In genomic region chr2:238785528-238785860, GRCh38 we compare ENCODE assay signal across 2 cellular contexts.
TF ChIP-seq lines count a peak whose summit lies in the region.

No MANE protein-coding gene starts in this region.

TF ChIP-seq in SK-N-SH treated with all-trans-retinoic acid at 6 μM for 48 hours, 23 proteins besides CTCF, POLR2A, EP300 and RAD21 (continued from another document):
- TF ChIP-seq ESRRG (CRISPR knock-in tag; IDR thresholded peaks at IDR 0.05) (no peak), ZNF8 (CRISPR knock-in tag; IDR thresholded peaks at IDR 0.05) (no peak), ZFP3 (CRISPR knock-in tag; IDR thresholded peaks at IDR 0.05) (no peak), ZNF565 (CRISPR knock-in tag; conservative IDR thresholded peaks at IDR 0.05; ENCODE audit: low read depth) (no peak), BACH2 (CRISPR knock-in tag; IDR thresholded peaks at IDR 0.05; ENCODE audit: borderline replicate concordance) (no peak), CREB5 (CRISPR knock-in tag; IDR thresholded peaks at IDR 0.05; ENCODE audit: low read depth) (no peak), ISL1 (CRISPR knock-in tag; IDR thresholded peaks at IDR 0.05) (no peak), ARNTL (CRISPR knock-in tag; IDR thresholded peaks at IDR 0.05; ENCODE audit: borderline replicate concordance, low read depth) (no peak), PATZ1 (CRISPR knock-in tag; IDR thresholded peaks at IDR 0.05; ENCODE audit: borderline replicate concordance) (no peak), GLIS3 (CRISPR knock-in tag; IDR thresholded peaks at IDR 0.05) (no peak), PPARA (CRISPR knock-in tag; IDR thresholded peaks at IDR 0.05; ENCODE audit: borderline replicate concordance) (no peak), ZFP30 (CRISPR knock-in tag; IDR thresholded peaks at IDR 0.05) (no peak)

TF ChIP-seq in SK-N-SH, 30 proteins besides CTCF, POLR2A, EP300 and RAD21 (continued from another document):
- TF ChIP-seq ZBTB33 (IDR thresholded peaks at IDR 0.05; ENCODE audit: borderline replicate concordance, low read depth) (no peak), MEF2A (IDR thresholded peaks at IDR 0.05; ENCODE audit: borderline replicate concordance, low read depth) (no peak), MXI1 (IDR thresholded peaks at IDR 0.05; ENCODE audit: low read depth, low read length) (no peak), SIN3A (IDR thresholded peaks at IDR 0.05; ENCODE audit: borderline replicate concordance, low read depth, low read length) (no peak), NFIC (IDR thresholded peaks at IDR 0.05; ENCODE audit: borderline replicate concordance) (no peak), FOSL2 (IDR thresholded peaks at IDR 0.05; ENCODE audit: borderline replicate concordance, low read depth) (no peak)
